29 cellular contexts compared by ENCODE assay signal in the genomic region with DNA sequence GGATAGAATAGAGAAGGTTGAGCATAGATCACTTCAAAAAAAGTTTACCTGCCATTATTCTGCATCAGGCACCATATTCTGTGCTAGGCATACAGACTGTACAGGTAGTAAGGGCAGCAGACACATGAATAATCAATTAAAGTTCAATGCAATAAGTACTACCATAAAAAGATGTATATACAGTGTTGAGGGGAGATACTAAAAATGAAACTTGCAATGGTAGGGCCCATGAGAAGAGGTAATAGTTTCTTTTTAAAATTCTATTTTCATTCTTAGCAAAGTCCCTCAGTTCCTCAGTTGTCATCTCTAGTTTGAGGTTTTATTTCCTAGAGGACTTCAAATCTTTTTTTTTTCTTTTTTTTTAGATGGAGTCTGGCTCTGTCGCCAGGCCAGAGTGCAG.
"Had no signal": no experiment of that assay in that cellular context is flagged by ENCODE, and none has a peak within 500 bp of the region (broad histone marks: within the 10 kb centered on the region; RNA-seq: fewer than 3 reads in every experiment).

No MANE protein-coding gene starts in this region.

- H3K4me3 ChIP-seq: ascending aorta, breast epithelium, cardiac muscle cell, colonic mucosa, esophagus squamous epithelium, gastroesophageal sphincter, heart right ventricle had no signal

- ATAC-seq: activated CD4-positive, CD25-positive, alpha-beta regulatory T cell treated with anti-CD3 and anti-CD28 coated beads, Interleukin-2, amount 50 U/mL, for 24 hours; activated CD8-positive, alpha-beta T cell treated with anti-CD3 and anti-CD28 coated beads for 36 hours; activated naive CD8-positive, alpha-beta T cell treated with anti-CD3 and anti-CD28 coated beads, Interleukin-2, amount 50 U/mL, for 24 hours; activated T-cell treated with anti-CD3 and anti-CD28 coated beads, Interleukin-2, amount 50 U/mL, for 4 hours; activated T-helper 17 cell treated with anti-CD3 and anti-CD28 coated beads, Interleukin-2, amount 50 U/mL, for 72 hours; gastroesophageal sphincter; heart right ventricle; T-helper 17 cell had no signal

- H3K4me1 ChIP-seq: ascending aorta, breast epithelium, colonic mucosa, esophagus squamous epithelium, gastroesophageal sphincter, heart right ventricle had no signal

- H3K9me3 ChIP-seq: ascending aorta, breast epithelium, colonic mucosa, esophagus squamous epithelium, gastroesophageal sphincter had no signal

- H3K27me3 ChIP-seq: ascending aorta, breast epithelium, cardiac muscle cell, colonic mucosa, esophagus squamous epithelium, gastroesophageal sphincter, heart right ventricle had no signal

- H3K36me3 ChIP-seq: ascending aorta, breast epithelium, cardiac muscle cell, colonic mucosa, esophagus squamous epithelium, gastroesophageal sphincter, heart right ventricle, WERI-Rb-1 had no signal

- H3K27ac ChIP-seq: ascending aorta, breast epithelium, cardiac muscle cell, colonic mucosa, epithelial cell of prostate, esophagus squamous epithelium, gastroesophageal sphincter, heart right ventricle, WERI-Rb-1 had no signal

- FAIRE-seq: endothelial cell of umbilical vein had no signal

- DNase-seq: activated B cell treated with CpG ODN at 0.5 μM for 24 hours; activated CD4-positive, alpha-beta T cell treated with anti-CD3 and anti-CD28 coated beads for 48 hours; activated CD4-positive, alpha-beta T cell treated with anti-CD3 and anti-CD28 coated beads, Interleukin-2, amount 50 U/mL, for 1 hour; activated CD4-positive, alpha-beta T cell treated with anti-CD3 and anti-CD28 coated beads, Interleukin-2, amount 50 U/mL, for 48 hours; activated CD8-positive, alpha-beta memory T cell treated with anti-CD3 and anti-CD28 coated beads for 24 hours; activated CD8-positive, alpha-beta T cell treated with anti-CD3 and anti-CD28 coated beads for 36 hours; activated effector memory CD4-positive, alpha-beta T cell treated with Interleukin-2 at 50 U/mL for 16 hours; activated naive CD4-positive, alpha-beta T cell treated with anti-CD3 and anti-CD28 coated beads for 36 hours; activated naive CD8-positive, alpha-beta T cell treated with anti-CD3 and anti-CD28 coated beads for 36 hours; activated naive CD8-positive, alpha-beta T cell treated with anti-CD3 and anti-CD28 coated beads, Interleukin-2, amount 50 U/mL, for 24 hours; activated T-cell treated with anti-CD3 and anti-CD28 coated beads, Interleukin-2, amount 50 U/mL, for 4 hours; central memory CD4-positive, alpha-beta T cell; cerebellar nuclear complex; colonic mucosa; effector CD8-positive, alpha-beta T cell; esophagus squamous epithelium; foreskin melanocyte; heart right ventricle; T-helper 17 cell; T1000; WERI-Rb-1 had no signal
